In genomic region chr19:33982706-33983105, GRCh38 we compare ENCODE assay signal across 31 cellular contexts.
"Had no signal": no experiment of that assay in that cellular context is flagged by ENCODE, and none has a peak within 500 bp of the region (broad histone marks: within the 10 kb centered on the region; RNA-seq: fewer than 3 reads in every experiment).

No MANE protein-coding gene starts in this region.

- H3K27ac ChIP-seq: gastroesophageal sphincter, pancreas, psoas muscle, sigmoid colon, upper lobe of right lung, VCaP had no signal

- H3K4me1 ChIP-seq: gastroesophageal sphincter, pancreas, psoas muscle, sigmoid colon, upper lobe of right lung had no signal

- H3K27me3 Mint-ChIP-seq: stimulated activated memory B cell treated with anti-CD40 and anti-IgM and Interleukin-4, amounts not matched to agents 10 μg/mL and 1 μg/mL and 100 μg/mL, for 72 hours had no signal

- H3K36me3 Mint-ChIP-seq: immature natural killer cell had no signal

- H3K4me3 ChIP-seq: gastroesophageal sphincter, pancreas, psoas muscle, sigmoid colon, upper lobe of right lung had no signal

- H3K9me3 ChIP-seq: pancreas, upper lobe of right lung had no signal

- ATAC-seq: activated naive CD8-positive, alpha-beta T cell treated with anti-CD3 and anti-CD28 coated beads, Interleukin-2, amount 50 U/mL, for 24 hours; gastroesophageal sphincter; naive thymus-derived CD4-positive, alpha-beta T cell; pancreas; psoas muscle; stimulated activated memory B cell treated with anti-CD40 and anti-IgM and Interleukin-4, amounts not matched to agents 10 μg/mL and 1 μg/mL and 100 μg/mL, for 72 hours; stimulated activated naive CD8-positive, alpha-beta T cell treated with anti-CD3 and anti-CD28 coated beads, Interleukin-15, amount 100 ng/mL, for 72 hours; upper lobe of right lung had no signal

- DNase-seq: activated CD4-positive, alpha-beta T cell treated with anti-CD3 and anti-CD28 coated beads for 4 hours; activated CD4-positive, alpha-beta T cell treated with anti-CD3 and anti-CD28 coated beads, Interleukin-2, amount 50 U/mL, for 4 hours; activated CD8-positive, alpha-beta memory T cell treated with anti-CD3 and anti-CD28 coated beads for 24 hours; activated effector memory CD4-positive, alpha-beta T cell treated with anti-CD3 and anti-CD28 coated beads, Interleukin-2, amount 50 U/mL, for 16 hours; activated naive CD8-positive, alpha-beta T cell treated with anti-CD3 and anti-CD28 coated beads, Interleukin-2, amount 50 U/mL, for 24 hours; amygdala; caudate nucleus; head of caudate nucleus; hypothalamus; immature natural killer cell; midbrain; naive thymus-derived CD4-positive, alpha-beta T cell; nucleus accumbens; pancreas; psoas muscle; sigmoid colon; small intestine; stimulated activated CD4-positive, alpha-beta T cell treated with anti-CD3 and anti-CD28 coated beads, Interleukin-1b, Interleukin-23, amount 100 ng/mL, for 48 hours; stimulated activated CD4-positive, alpha-beta T cell treated with anti-CD3 and anti-CD28 coated beads, Interleukin-4, amount 100 ng/mL, for 4 hours; stimulated activated CD8-positive, alpha-beta memory T cell treated with anti-CD3 and anti-CD28 coated beads, Interleukin-4, amount 100 ng/mL, for 48 hours; stimulated activated naive CD8-positive, alpha-beta T cell treated with anti-CD3 and anti-CD28 coated beads, Interleukin-15, amount 100 ng/mL, for 72 hours; substantia nigra; T-helper 9 cell; upper lobe of right lung had no signal

- H3K36me3 ChIP-seq: gastroesophageal sphincter, pancreas, sigmoid colon, upper lobe of right lung had no signal

- H3K4me1 Mint-ChIP-seq: activated naive CD4-positive, alpha-beta T cell treated with anti-CD3 and anti-CD28 coated beads, Interleukin-2, amount 50 U/mL, for 24 hours; activated naive CD8-positive, alpha-beta T cell treated with anti-CD3 and anti-CD28 coated beads, Interleukin-2, amount 50 U/mL, for 24 hours; immature natural killer cell; naive thymus-derived CD4-positive, alpha-beta T cell; stimulated activated memory B cell treated with anti-CD40 and anti-IgM and Interleukin-4, amounts not matched to agents 10 μg/mL and 1 μg/mL and 100 μg/mL, for 72 hours; stimulated activated naive CD8-positive, alpha-beta T cell treated with anti-CD3 and anti-CD28 coated beads, Interleukin-15, amount 100 ng/mL, for 72 hours had no signal

- H3K4me3 Mint-ChIP-seq: activated naive CD4-positive, alpha-beta T cell treated with anti-CD3 and anti-CD28 coated beads, Interleukin-2, amount 50 U/mL, for 24 hours; activated naive CD8-positive, alpha-beta T cell treated with anti-CD3 and anti-CD28 coated beads, Interleukin-2, amount 50 U/mL, for 24 hours; activated T-helper 1 cell treated with anti-CD3 and anti-CD28 coated beads, Interleukin-12 subunit alpha, Interleukin-12 subunit beta, Interleukin-2, Interleukin-4 antibody, amounts not matched to agents 30 ng/mL and 10 ng/mL and 1 ng/mL, durations not matched to agents 14 hours and 24 hours and 36 hours; dendritic cell treated with granulocyte-macrophage colony-stimulating factor and Interleukin-4, amounts not matched to agents 40 ng/mL and 50 ng/mL, for 4 days; immature natural killer cell; naive thymus-derived CD4-positive, alpha-beta T cell; stimulated activated memory B cell treated with anti-CD40 and anti-IgM and Interleukin-4, amounts not matched to agents 10 μg/mL and 1 μg/mL and 100 μg/mL, for 72 hours; stimulated activated naive CD8-positive, alpha-beta T cell treated with anti-CD3 and anti-CD28 coated beads, Interleukin-15, amount 100 ng/mL, for 72 hours; T-helper 1 cell treated with Interleukin-12 subunit alpha and Interleukin-12 subunit beta and Interleukin-4 antibody, amounts not matched to agents 30 μg/mL and 1 μg/mL, for 36 hours had no signal

- H3K27ac Mint-ChIP-seq: activated naive CD4-positive, alpha-beta T cell treated with anti-CD3 and anti-CD28 coated beads, Interleukin-2, amount 50 U/mL, for 24 hours; activated naive CD8-positive, alpha-beta T cell treated with anti-CD3 and anti-CD28 coated beads, Interleukin-2, amount 50 U/mL, for 24 hours; activated T-helper 1 cell treated with anti-CD3 and anti-CD28 coated beads, Interleukin-12 subunit alpha, Interleukin-12 subunit beta, Interleukin-2, Interleukin-4 antibody, amounts not matched to agents 30 ng/mL and 10 ng/mL and 1 ng/mL, durations not matched to agents 14 hours and 24 hours and 36 hours; dendritic cell treated with granulocyte-macrophage colony-stimulating factor and Interleukin-4, amounts not matched to agents 40 ng/mL and 50 ng/mL, for 4 days; immature natural killer cell; naive thymus-derived CD4-positive, alpha-beta T cell; stimulated activated memory B cell treated with anti-CD40 and anti-IgM and Interleukin-4, amounts not matched to agents 10 μg/mL and 1 μg/mL and 100 μg/mL, for 72 hours; stimulated activated naive CD8-positive, alpha-beta T cell treated with anti-CD3 and anti-CD28 coated beads, Interleukin-15, amount 100 ng/mL, for 72 hours; T-helper 1 cell treated with Interleukin-12 subunit alpha and Interleukin-12 subunit beta and Interleukin-4 antibody, amounts not matched to agents 30 μg/mL and 1 μg/mL, for 36 hours had no signal

- H3K27me3 ChIP-seq: pancreas, upper lobe of right lung had no signal
